Comparison of ENCODE assay signal across 1 cellular context in the genomic region with DNA sequence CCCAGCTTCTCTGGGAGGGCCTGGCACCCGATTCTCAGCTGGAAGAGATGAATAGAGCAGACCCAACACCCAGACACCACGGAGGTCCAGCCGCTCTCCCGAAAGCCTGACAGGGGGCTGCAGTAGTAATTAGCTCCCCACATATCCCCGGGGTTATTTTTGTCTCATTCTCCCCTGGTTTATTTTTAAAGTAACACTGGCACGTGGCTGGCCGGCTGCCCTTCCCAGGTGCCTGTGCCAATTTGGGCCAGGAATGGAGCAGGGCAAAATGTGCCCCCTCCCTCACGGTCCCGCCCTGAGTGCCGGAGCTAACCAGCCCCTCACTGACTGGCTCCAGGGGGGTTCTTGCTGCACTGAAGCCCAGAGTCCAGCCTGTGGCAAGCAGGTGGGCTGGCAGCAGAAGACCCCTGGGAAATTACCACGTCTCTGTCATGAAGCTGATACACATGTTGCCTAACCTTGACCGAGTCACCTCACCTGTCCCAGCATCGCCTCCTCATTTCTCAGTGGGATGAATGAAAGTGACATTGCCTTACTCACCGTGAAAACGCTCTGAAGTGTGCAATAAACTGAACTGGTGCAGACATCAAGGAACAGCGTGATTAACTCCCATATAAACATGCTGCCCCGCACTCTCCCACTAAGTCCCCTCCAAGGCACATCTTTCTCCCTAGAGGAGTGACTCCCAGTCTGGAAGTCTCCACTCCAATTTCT.
TF ChIP-seq lines count a peak whose summit lies in the region.

No MANE protein-coding gene starts in this region.

TF ChIP-seq in HCT116, 20 proteins besides CTCF, POLR2A, EP300 and RAD21:
- TF ChIP-seq JUND (IDR thresholded peaks at IDR 0.05) (no peak), TCF7L2 (IDR thresholded peaks at IDR 0.05; ENCODE audit: borderline replicate concordance, extremely low read depth, insufficient read depth, insufficient read length) (peak; percentile 71)
